8 cellular contexts compared by ENCODE assay signal in the genomic region with DNA sequence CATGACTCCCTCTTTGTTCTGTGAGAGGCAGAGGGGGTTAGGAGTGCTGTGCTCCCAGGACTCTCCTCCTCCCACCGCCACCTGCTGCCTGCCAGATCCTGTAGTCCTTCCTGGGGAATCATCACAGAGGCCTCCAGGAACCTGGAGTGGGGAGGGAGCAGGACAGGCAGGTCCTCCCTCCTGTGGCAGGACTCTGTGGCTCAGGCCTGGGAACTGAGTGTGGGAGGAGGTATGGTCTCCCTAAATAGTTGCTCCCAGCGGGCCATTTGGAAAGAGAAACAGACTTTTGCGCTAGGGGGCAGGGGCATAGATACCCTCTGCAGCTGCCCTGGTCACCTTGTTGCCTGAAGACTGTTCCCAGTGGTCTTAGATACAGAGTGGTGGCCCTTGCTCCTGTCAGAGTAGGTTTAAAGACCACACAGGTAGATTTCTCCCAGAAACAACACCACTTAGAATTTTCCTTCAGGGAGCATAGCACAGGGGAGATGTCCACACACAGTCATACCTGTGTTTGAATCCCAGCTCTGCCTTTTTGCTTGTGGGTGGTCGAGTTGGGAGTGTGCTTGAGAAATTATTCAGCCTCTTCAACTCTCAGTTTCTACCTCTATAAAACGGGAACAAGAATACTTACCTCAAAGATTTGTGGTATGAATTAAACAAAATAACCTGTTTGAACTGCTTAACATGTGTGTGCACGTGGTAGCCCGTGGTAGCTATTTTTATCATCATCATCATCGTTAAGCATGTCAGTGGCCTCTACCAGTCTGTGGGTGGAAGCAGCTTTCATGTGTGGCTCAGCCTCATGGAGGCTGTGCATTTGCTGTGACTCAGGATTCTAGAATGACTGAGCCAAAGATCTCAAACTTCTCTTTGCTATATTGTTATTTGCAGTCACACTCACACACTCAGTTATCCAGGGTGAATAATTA. TPM values are rescaled to one million over a fixed set of nuclear protein-coding genes. Genes with fewer than 3 reads are reported as not detected.
DNase-seq lines count a peak whose midpoint lies in the region; ATAC-seq, FAIRE-seq and TF ChIP-seq lines count a peak whose summit lies in the region.

No MANE protein-coding gene starts in this region.

- peak overlapping the region in 2 of 4 donors; percentile 85 to 90 for H3K27ac ChIP-seq in pancreas

- WGBS in pancreas, 2 donors = 71 to 76% methylated on average over 8 of the region's 8 CpGs

- H2AFZ ChIP-seq in Loucy (ENCODE audit: low read length) = no peak overlapping the region

- peaks cover 14% of the 10 kb centered on the region for H3F3A ChIP-seq in Loucy (ENCODE audit: low read depth)

- H3K9me3 Mint-ChIP-seq in CD14-positive monocyte = peaks cover 0 to 1% (median 0%) of the 10 kb centered on the region in 7 donors
- peaks cover 2% of the 10 kb centered on the region for H3K9me3 Mint-ChIP-seq in glutamatergic neuron (ENCODE audit: unreplicated experiment)

- H3K4me3 Mint-ChIP-seq in CD14-positive monocyte = peak overlapping the region; percentile 63 to 79
- no peak overlapping the region for H3K4me3 Mint-ChIP-seq in glutamatergic neuron (ENCODE audit: unreplicated experiment)

- no peaks in the 10 kb centered on the region for H3K9me3 ChIP-seq in Loucy (ENCODE audit: insufficient read depth, low read depth, low read length)
- H3K9me3 ChIP-seq in pancreas = no peaks in the 10 kb centered on the region

- peaks cover 87% of the 10 kb centered on the region for H3K79me2 ChIP-seq in Loucy (ENCODE audit: insufficient read depth, low read length)

- H3K4me1 Mint-ChIP-seq in CD14-positive monocyte (peaks cover 99% of the 10 kb centered on the region), glutamatergic neuron (ENCODE audit: low read depth, unreplicated experiment) (peaks cover 10% of the 10 kb centered on the region)

- peaks cover 43 to 55% of the 10 kb centered on the region in 2 donors for H3K36me3 Mint-ChIP-seq in CD14-positive monocyte
- no peaks in the 10 kb centered on the region for H3K36me3 Mint-ChIP-seq in glutamatergic neuron (ENCODE audit: unreplicated experiment)

- no peaks in the 10 kb centered on the region for H3K9me2 ChIP-seq in Loucy (replicated peaks; ENCODE audit: low read depth, low read length)

- no peak for FAIRE-seq in pancreas (lab: Jason Lieb, UNC)

- H3K4me1 ChIP-seq in Loucy (ENCODE audit: insufficient read depth, low read length, poor library complexity, severe bottlenecking) (peaks cover 93% of the 10 kb centered on the region), pancreas (peaks cover 46 to 70% (median 68%) of the 10 kb centered on the region in 3 donors)

- intact Hi-C loops in CD14-positive monocyte (cut with micrococcal nuclease) (loop anchor here (5.0 kb wide), 2 partner anchors 37 to 67 kb away; partner anchors contain the start of gene IRF1 (in 1 of the 2)), pancreas (cut with DNase I) (no loop called here)

- H3K4me3 ChIP-seq in Loucy (ENCODE audit: low read length, poor library complexity, severe bottlenecking) = peak overlapping the region; percentile 93
- H3K4me3 ChIP-seq in fibroblast of pulmonary artery (replicated peaks; ENCODE audit: low read depth, low read length) = no peak overlapping the region
- H3K4me3 ChIP-seq in pancreas = peak overlapping the region in 1 of 4 donors; percentile 8

- ATAC-seq in GM21390 (IDR thresholded peaks at IDR 0.05; ENCODE audit: unreplicated experiment) (peak; percentile 47), pancreas (no peak)

- no peak for TF ChIP-seq CTCF in CD14-positive monocyte (IDR thresholded peaks at IDR 0.05)
- TF ChIP-seq CTCF in Loucy (conservative IDR thresholded peaks at IDR 0.05; ENCODE audit: low read length) = no peak
- TF ChIP-seq CTCF in fibroblast of pulmonary artery (IDR thresholded peaks at IDR 0.05; ENCODE audit: low read length, missing control alignments) = no peak
- TF ChIP-seq CTCF in pancreas (IDR thresholded peaks at IDR 0.05) = no peak
- TF ChIP-seq CTCF in glutamatergic neuron (IDR thresholded peaks at IDR 0.05; ENCODE audit: partially characterized antibody, unreplicated experiment) = no peak

- H3K27ac Mint-ChIP-seq in CD14-positive monocyte (peak overlapping the region; percentile 95 to 98 (median 98)), glutamatergic neuron (ENCODE audit: unreplicated experiment) (no peak overlapping the region)

- H3K36me3 ChIP-seq in Loucy (ENCODE audit: insufficient read depth, low read length) (peaks cover 1% of the 10 kb centered on the region; the same call in 1 of the 2 replicates), pancreas (no peaks in the 10 kb centered on the region)

- peaks cover 0 to 2% (median 2%) of the 10 kb centered on the region in 3 donors for H3K27me3 Mint-ChIP-seq in CD14-positive monocyte (ENCODE audit: low read depth in 3 of 3)
- H3K27me3 Mint-ChIP-seq in glutamatergic neuron (ENCODE audit: unreplicated experiment) = peaks cover 4% of the 10 kb centered on the region

- peak overlapping the region; percentile 98 for H3K4me2 ChIP-seq in Loucy (ENCODE audit: low read depth, low read length, poor library complexity, severe bottlenecking)

- H3K27me3 ChIP-seq in Loucy (ENCODE audit: insufficient read depth, low read length, poor library complexity, severe bottlenecking) (no peaks in the 10 kb centered on the region), pancreas (no peaks in the 10 kb centered on the region)

- H4K20me1 ChIP-seq in Loucy (ENCODE audit: insufficient read depth, low read length, poor library complexity, severe bottlenecking) = no peaks in the 10 kb centered on the region

- peak; percentile 86 for DNase-seq in CD14-positive monocyte (ENCODE audit: low spot score)
- peak; percentile 73 for DNase-seq in activated CD8-positive, alpha-beta memory T cell treated with anti-CD3 and anti-CD28 coated beads, Interleukin-2, amount 50 U/mL, for 4 hours
- peak; percentile 63 for DNase-seq in fibroblast of pulmonary artery (ENCODE audit: low read depth)
- peak; percentile 66 to 79 for DNase-seq in stimulated activated CD4-positive, alpha-beta T cell treated with anti-CD3 and anti-CD28 coated beads, Interleukin-2, amount 100 ng/mL, for 24 hours
- no peak for DNase-seq in pancreas
- DNase-seq in glutamatergic neuron = no peak

- H3K9ac ChIP-seq in Loucy (ENCODE audit: low read depth, low read length, poor library complexity, severe bottlenecking) = peak overlapping the region; percentile 100

RNA-seq across cellular contexts. Expression of gene SLC22A5, which starts 55.8 kb away (rescaled TPM):
- 1 to 10 TPM; 2.4 to 3.5 TPM for polyA plus RNA-seq in CD14-positive monocyte
- 10 to 100 TPM in 2 of 6 donors, 1 to 10 TPM in 4; 5.5 to 13.1 (median 7.8) TPM for total RNA-seq in pancreas
- 10 to 100 TPM in 1 of 2 donors, 1 to 10 TPM in 1; 7.1 to 12.2 TPM for polyA plus RNA-seq in pancreas
- total RNA-seq in glutamatergic neuron (ENCODE audit: unreplicated experiment) = 0.81 TPM

Comparison
In these comparisons a context has a peak if more than half of its experiments do, and no peak if none do; other contexts are left out.
1. DNase-seq: peak in CD14-positive monocyte (single experiment), activated CD8-positive, alpha-beta memory T cell treated with anti-CD3 and anti-CD28 coated beads, Interleukin-2, amount 50 U/mL, for 4 hours (single experiment), fibroblast of pulmonary artery (single experiment) and stimulated activated CD4-positive, alpha-beta T cell treated with anti-CD3 and anti-CD28 coated beads, Interleukin-2, amount 100 ng/mL, for 24 hours (2 of 2); none in pancreas (0 of 6) and glutamatergic neuron (single experiment).
2. intact Hi-C loops: an anchor here in CD14-positive monocyte (5.0 kb wide); none called in pancreas.